Comparison of ENCODE assay signal across 8 cellular contexts in genomic region chr13:114279770-114280169, GRCh38. TPM values are rescaled to one million over a fixed set of nuclear protein-coding genes. Genes with fewer than 3 reads are reported as not detected.
DNase-seq lines count a peak whose midpoint lies in the region; ATAC-seq and TF ChIP-seq lines count a peak whose summit lies in the region.

No MANE protein-coding gene starts in this region.

- peaks cover 0 to 24% (median 4%) of the 10 kb centered on the region in 4 donors for H3K4me1 ChIP-seq in Peyer's patch

- no peaks in the 10 kb centered on the region for H3K9me3 ChIP-seq in Peyer's patch

- no peaks in the 10 kb centered on the region for H3K27me3 ChIP-seq in Peyer's patch

- no peak overlapping the region for H3K4me3 ChIP-seq in Peyer's patch

- intact Hi-C loops in activated CD4-positive, alpha-beta T cell treated with anti-CD3 and anti-CD28 coated beads for 36 hours (cut with DNase I, micrococcal nuclease), result loop anchor here in 1 of 2 experiments (2.0 kb wide), 1 partner anchor 35 kb away; the partner anchor contains the start of gene CHAMP1

- no peak for ATAC-seq in activated CD4-positive, alpha-beta T cell treated with anti-CD3 and anti-CD28 coated beads for 36 hours
- no peak for ATAC-seq in stimulated activated memory B cell treated with anti-CD40 and anti-IgM and Interleukin-4, amounts not matched to agents 10 μg/mL and 1 μg/mL and 100 μg/mL, for 72 hours

- no peaks in the 10 kb centered on the region for H3K9me3 Mint-ChIP-seq in activated CD4-positive, alpha-beta T cell treated with anti-CD3 and anti-CD28 coated beads for 36 hours (ENCODE audit: low read depth)
- H3K9me3 Mint-ChIP-seq in stimulated activated memory B cell treated with anti-CD40 and anti-IgM and Interleukin-4, amounts not matched to agents 10 μg/mL and 1 μg/mL and 100 μg/mL, for 72 hours, result no peaks in the 10 kb centered on the region

- no peak for TF ChIP-seq POLR2A in Peyer's patch (IDR thresholded peaks at IDR 0.05)

- CTCF ChIA-PET in activated CD4-positive, alpha-beta T cell treated with anti-CD3 and anti-CD28 coated beads for 36 hours (lab: Charles Lee), result interaction anchor here (0.7 to 1.5 kb wide), 4 partner anchors 11 to 343 kb away, joined by 3 read pairs; no protein-coding TSS in a partner anchor

- H3K4me3 Mint-ChIP-seq in activated CD4-positive, alpha-beta T cell treated with anti-CD3 and anti-CD28 coated beads for 36 hours, result peak overlapping the region; percentile 84
- peak overlapping the region; percentile 40 for H3K4me3 Mint-ChIP-seq in stimulated activated memory B cell treated with anti-CD40 and anti-IgM and Interleukin-4, amounts not matched to agents 10 μg/mL and 1 μg/mL and 100 μg/mL, for 72 hours

- H3K27me3 Mint-ChIP-seq in activated CD4-positive, alpha-beta T cell treated with anti-CD3 and anti-CD28 coated beads for 36 hours, result no peaks in the 10 kb centered on the region
- H3K27me3 Mint-ChIP-seq in stimulated activated memory B cell treated with anti-CD40 and anti-IgM and Interleukin-4, amounts not matched to agents 10 μg/mL and 1 μg/mL and 100 μg/mL, for 72 hours, result no peaks in the 10 kb centered on the region

- peaks cover 34% of the 10 kb centered on the region for H3K36me3 Mint-ChIP-seq in activated CD4-positive, alpha-beta T cell treated with anti-CD3 and anti-CD28 coated beads for 36 hours (ENCODE audit: low read depth)
- H3K36me3 Mint-ChIP-seq in stimulated activated memory B cell treated with anti-CD40 and anti-IgM and Interleukin-4, amounts not matched to agents 10 μg/mL and 1 μg/mL and 100 μg/mL, for 72 hours, result peaks cover 27% of the 10 kb centered on the region

- H3K27ac ChIP-seq in Peyer's patch (peak overlapping the region in 3 of 4 donors; percentile 8 to 99 (median 91)), epithelial cell of prostate (peak overlapping the region; percentile 94)

- H3K27ac Mint-ChIP-seq in activated CD4-positive, alpha-beta T cell treated with anti-CD3 and anti-CD28 coated beads for 36 hours, result peak overlapping the region; percentile 99
- H3K27ac Mint-ChIP-seq in stimulated activated memory B cell treated with anti-CD40 and anti-IgM and Interleukin-4, amounts not matched to agents 10 μg/mL and 1 μg/mL and 100 μg/mL, for 72 hours, result peak overlapping the region; percentile 99

- H3K4me1 Mint-ChIP-seq in activated CD4-positive, alpha-beta T cell treated with anti-CD3 and anti-CD28 coated beads for 36 hours, result peaks cover 40% of the 10 kb centered on the region
- peaks cover 28% of the 10 kb centered on the region for H3K4me1 Mint-ChIP-seq in stimulated activated memory B cell treated with anti-CD40 and anti-IgM and Interleukin-4, amounts not matched to agents 10 μg/mL and 1 μg/mL and 100 μg/mL, for 72 hours

- H3K36me3 ChIP-seq in Peyer's patch, result peaks cover 0 to 12% (median 0%) of the 10 kb centered on the region in 3 donors

- POLR2A ChIA-PET in activated CD4-positive, alpha-beta T cell treated with anti-CD3 and anti-CD28 coated beads for 36 hours (lab: Charles Lee), result no interaction called here

- TF ChIP-seq CTCF in Peyer's patch (IDR thresholded peaks at IDR 0.05) (no peak), GM20000 (IDR thresholded peaks at IDR 0.05; ENCODE audit: extremely low read depth, missing control alignments) (no peak)

- DNase-seq in activated CD4-positive, alpha-beta T cell treated with anti-CD3 and anti-CD28 coated beads for 36 hours, result peak; percentile 19
- no peak for DNase-seq in activated CD4-positive, alpha-beta T cell treated with anti-CD3 and anti-CD28 coated beads for 1 hour
- DNase-seq in Peyer's patch (no peak), epithelial cell of prostate (ENCODE audit: low read depth, low spot score) (no peak), islet precursor cell (no peak), DMS53 treated with DMSO at 0.1 percent for 48 hours (lab: John Stamatoyannopoulos, UW; ENCODE audit: unreplicated experiment) (no peak), GM20000 (ENCODE audit: low spot score) (no peak)

RNA-seq across cellular contexts. Expression of gene UPF3A, which starts 1.6 kb away (rescaled TPM):
- 10 to 100 TPM; 41.1 to 43.3 TPM for total RNA-seq in activated CD4-positive, alpha-beta T cell treated with anti-CD3 and anti-CD28 coated beads for 36 hours
- 10 to 100 TPM; 28.9 to 85.8 (median 33.4) TPM for total RNA-seq in Peyer's patch

RNA-seq across cellular contexts. Expression of gene CHAMP1, which starts 34.5 kb away (rescaled TPM):
- 10 to 100 TPM; 39.4 to 54.3 TPM for total RNA-seq in activated CD4-positive, alpha-beta T cell treated with anti-CD3 and anti-CD28 coated beads for 36 hours
- 10 to 100 TPM in 3 of 4 donors, 1 to 10 TPM in 1; 8.5 to 19.6 (median 15.5) TPM for total RNA-seq in Peyer's patch

RNA-seq across cellular contexts. Expression of gene CDC16, which starts 45.1 kb away (rescaled TPM):
- total RNA-seq in activated CD4-positive, alpha-beta T cell treated with anti-CD3 and anti-CD28 coated beads for 36 hours, result 10 to 100 TPM; 83.5 to 90.8 TPM
- 100 to 1,000 TPM in 1 of 4 donors, 10 to 100 TPM in 3; 50.1 to 149 (median 69.7) TPM for total RNA-seq in Peyer's patch
